Comparison of ENCODE assay signal across 1 cellular context in the genomic region with DNA sequence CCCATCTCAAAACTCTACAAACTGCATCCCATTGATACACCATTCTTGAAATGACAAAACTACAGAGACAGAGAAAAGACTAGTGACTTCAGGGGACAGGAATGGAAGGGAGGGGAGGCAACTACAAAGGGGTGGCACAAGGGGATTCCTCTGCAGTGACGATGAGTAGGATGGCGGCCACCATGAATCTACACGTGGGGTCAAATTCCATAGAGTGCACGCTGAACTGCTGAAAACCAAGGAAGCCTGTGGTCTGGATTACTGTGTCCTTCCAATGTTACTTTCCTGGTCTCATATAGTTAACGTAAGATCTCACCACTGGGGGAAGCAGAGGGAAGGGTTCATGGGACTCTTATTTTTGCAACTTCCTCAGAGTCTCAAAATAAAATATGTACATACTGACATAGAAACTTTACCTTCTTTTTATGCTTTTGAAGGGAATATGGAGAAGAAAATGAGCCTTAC.
A peak's percentile ranks its signal among the peaks of the same experiment; 100 is the strongest.
TF ChIP-seq lines count a peak whose summit lies in the region.

No MANE protein-coding gene starts in this region.

TF ChIP-seq in HepG2, 621 proteins besides CTCF, POLR2A, EP300 and RAD21:
- no peak for TF ChIP-seq HDAC6 (IDR thresholded peaks at IDR 0.05; ENCODE audit: low read depth, low read length)
- TF ChIP-seq RBM22 (optimal IDR thresholded peaks at IDR 0.05; ENCODE audit: low read length), result peak; percentile 83
- TF ChIP-seq ZFX (CRISPR knock-in tag; IDR thresholded peaks at IDR 0.05; ENCODE audit: low read depth), result peak; percentile 4; the same call in 1 of the 2 replicates
- no peak for TF ChIP-seq ZFY (CRISPR knock-in tag; IDR thresholded peaks at IDR 0.05)
- TF ChIP-seq CAMTA2 (CRISPR knock-in tag; IDR thresholded peaks at IDR 0.05; ENCODE audit: borderline replicate concordance), result no peak
- TF ChIP-seq ZFP37 (CRISPR knock-in tag; IDR thresholded peaks at IDR 0.05; ENCODE audit: borderline replicate concordance), result 0 out of 2 replicates have a peak, but pooled peaks have one; percentile 27
- 0 out of 2 replicates have a peak, but pooled peaks have one; percentile 36 for TF ChIP-seq ZSCAN31 (CRISPR knock-in tag; IDR thresholded peaks at IDR 0.05; ENCODE audit: low read depth)
- TF ChIP-seq, protein P1, sequence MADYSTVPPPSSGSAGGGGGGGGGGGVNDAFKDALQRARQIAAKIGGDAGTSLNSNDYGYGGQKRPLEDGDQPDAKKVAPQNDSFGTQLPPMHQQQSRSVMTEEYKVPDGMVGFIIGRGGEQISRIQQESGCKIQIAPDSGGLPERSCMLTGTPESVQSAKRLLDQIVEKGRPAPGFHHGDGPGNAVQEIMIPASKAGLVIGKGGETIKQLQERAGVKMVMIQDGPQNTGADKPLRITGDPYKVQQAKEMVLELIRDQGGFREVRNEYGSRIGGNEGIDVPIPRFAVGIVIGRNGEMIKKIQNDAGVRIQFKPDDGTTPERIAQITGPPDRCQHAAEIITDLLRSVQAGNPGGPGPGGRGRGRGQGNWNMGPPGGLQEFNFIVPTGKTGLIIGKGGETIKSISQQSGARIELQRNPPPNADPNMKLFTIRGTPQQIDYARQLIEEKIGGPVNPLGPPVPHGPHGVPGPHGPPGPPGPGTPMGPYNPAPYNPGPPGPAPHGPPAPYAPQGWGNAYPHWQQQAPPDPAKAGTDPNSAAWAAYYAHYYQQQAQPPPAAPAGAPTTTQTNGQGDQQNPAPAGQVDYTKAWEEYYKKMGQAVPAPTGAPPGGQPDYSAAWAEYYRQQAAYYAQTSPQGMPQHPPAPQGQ (CRISPR knock-in tag; IDR thresholded peaks at IDR 0.05; ENCODE audit: borderline replicate concordance), result 0 out of 2 replicates have a peak, but pooled peaks have one; percentile 46
- no peak for TF ChIP-seq PHF21A (CRISPR knock-in tag; IDR thresholded peaks at IDR 0.05)
- peak; percentile 69; the same call in 1 of the 2 replicates for TF ChIP-seq ZNF383 (CRISPR knock-in tag; IDR thresholded peaks at IDR 0.05; ENCODE audit: borderline replicate concordance)
- TF ChIP-seq POGZ (CRISPR knock-in tag; IDR thresholded peaks at IDR 0.05), result no peak
- peak; percentile 70; the same call in 1 of the 2 replicates for TF ChIP-seq PAF1 (CRISPR knock-in tag; IDR thresholded peaks at IDR 0.05)
- TF ChIP-seq, protein P2, sequence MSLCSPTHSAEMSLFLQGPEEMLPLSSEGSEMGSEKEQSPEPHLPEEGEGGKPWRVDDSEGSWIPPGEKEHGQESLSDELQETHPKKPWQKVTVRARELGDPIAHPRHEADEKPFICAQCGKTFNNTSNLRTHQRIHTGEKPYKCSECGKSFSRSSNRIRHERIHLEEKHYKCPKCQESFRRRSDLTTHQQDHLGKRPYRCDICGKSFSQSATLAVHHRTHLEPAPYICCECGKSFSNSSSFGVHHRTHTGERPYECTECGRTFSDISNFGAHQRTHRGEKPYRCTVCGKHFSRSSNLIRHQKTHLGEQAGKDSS (CRISPR knock-in tag; IDR thresholded peaks at IDR 0.05; ENCODE audit: borderline replicate concordance, low read depth), result peak; percentile 29; the same call in 1 of the 2 replicates
- no peak for TF ChIP-seq SOX13 (IDR thresholded peaks at IDR 0.05)
- TF ChIP-seq SOX13 (CRISPR knock-in tag; conservative IDR thresholded peaks at IDR 0.05 in 1 of 2, IDR thresholded peaks at IDR 0.05 in 1 of 2), result no peak
- peak; percentile 19 for TF ChIP-seq POLR2G (IDR thresholded peaks at IDR 0.05; ENCODE audit: low read depth, low read length)
- TF ChIP-seq, protein P3, sequence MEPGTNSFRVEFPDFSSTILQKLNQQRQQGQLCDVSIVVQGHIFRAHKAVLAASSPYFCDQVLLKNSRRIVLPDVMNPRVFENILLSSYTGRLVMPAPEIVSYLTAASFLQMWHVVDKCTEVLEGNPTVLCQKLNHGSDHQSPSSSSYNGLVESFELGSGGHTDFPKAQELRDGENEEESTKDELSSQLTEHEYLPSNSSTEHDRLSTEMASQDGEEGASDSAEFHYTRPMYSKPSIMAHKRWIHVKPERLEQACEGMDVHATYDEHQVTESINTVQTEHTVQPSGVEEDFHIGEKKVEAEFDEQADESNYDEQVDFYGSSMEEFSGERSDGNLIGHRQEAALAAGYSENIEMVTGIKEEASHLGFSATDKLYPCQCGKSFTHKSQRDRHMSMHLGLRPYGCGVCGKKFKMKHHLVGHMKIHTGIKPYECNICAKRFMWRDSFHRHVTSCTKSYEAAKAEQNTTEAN (CRISPR knock-in tag; conservative IDR thresholded peaks at IDR 0.05), result no peak
- TF ChIP-seq TCF7L2 (IDR thresholded peaks at IDR 0.05; ENCODE audit: low read depth, low read length), result no peak
- TF ChIP-seq ZNF713 (CRISPR knock-in tag; IDR thresholded peaks at IDR 0.05), result 0 out of 2 replicates have a peak, but pooled peaks have one; percentile 30
- no peak for TF ChIP-seq MIER2 (CRISPR knock-in tag; IDR thresholded peaks at IDR 0.05)
- TF ChIP-seq STAG1 (CRISPR knock-in tag; IDR thresholded peaks at IDR 0.05), result peak; percentile 2; the same call in 1 of the 2 replicates
- TF ChIP-seq ELF1 (CRISPR knock-in tag; IDR thresholded peaks at IDR 0.05), result no peak
- peak; percentile 60 for TF ChIP-seq POLR2AphosphoS5 (IDR thresholded peaks at IDR 0.05; ENCODE audit: low read depth, low read length)
- TF ChIP-seq, protein P4, sequence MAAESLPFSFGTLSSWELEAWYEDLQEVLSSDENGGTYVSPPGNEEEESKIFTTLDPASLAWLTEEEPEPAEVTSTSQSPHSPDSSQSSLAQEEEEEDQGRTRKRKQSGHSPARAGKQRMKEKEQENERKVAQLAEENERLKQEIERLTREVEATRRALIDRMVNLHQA (CRISPR knock-in tag; IDR thresholded peaks at IDR 0.05), result no peak
- peak; percentile 39; the same call in 1 of the 2 replicates for TF ChIP-seq ZNF652 (CRISPR knock-in tag; IDR thresholded peaks at IDR 0.05; ENCODE audit: borderline replicate concordance, low read depth)
- TF ChIP-seq SAFB2 (CRISPR knock-in tag; IDR thresholded peaks at IDR 0.05; ENCODE audit: borderline replicate concordance, low read depth), result peak; percentile 85; the same call in 1 of the 2 replicates
- 0 out of 2 replicates have a peak, but pooled peaks have one; percentile 3 for TF ChIP-seq ZNF562 (CRISPR knock-in tag; IDR thresholded peaks at IDR 0.05; ENCODE audit: borderline replicate concordance)
- TF ChIP-seq MEIS1 (CRISPR knock-in tag; IDR thresholded peaks at IDR 0.05; ENCODE audit: borderline replicate concordance), result 0 out of 2 replicates have a peak, but pooled peaks have one; percentile 37
- TF ChIP-seq AKAP8 (CRISPR knock-in tag; IDR thresholded peaks at IDR 0.05), result 0 out of 2 replicates have a peak, but pooled peaks have one; percentile 19
- 0 out of 2 replicates have a peak, but pooled peaks have one; percentile 7 for TF ChIP-seq KAT8 (CRISPR knock-in tag; IDR thresholded peaks at IDR 0.05)
- TF ChIP-seq ZMYM4 (CRISPR knock-in tag; IDR thresholded peaks at IDR 0.05), result peak; percentile 6; the same call in 1 of the 2 replicates
- peak; percentile 55; the same call in 1 of the 2 replicates for TF ChIP-seq ZBTB38 (CRISPR knock-in tag; IDR thresholded peaks at IDR 0.05)
- TF ChIP-seq SPEN (CRISPR knock-in tag; IDR thresholded peaks at IDR 0.05; ENCODE audit: low read depth), result peak; percentile 59; the same call in 1 of the 2 replicates
- peak; percentile 9; the same call in 1 of the 2 replicates for TF ChIP-seq MBD4 (IDR thresholded peaks at IDR 0.05; ENCODE audit: borderline replicate concordance, low read length)
- TF ChIP-seq FLYWCH1 (CRISPR knock-in tag; IDR thresholded peaks at IDR 0.05), result peak; percentile 10; the same call in 1 of the 2 replicates
